8 cellular contexts compared by ENCODE assay signal in genomic region chr17:43905985-43906852, GRCh38. TPM values are rescaled to one million over a fixed set of nuclear protein-coding genes. Genes with fewer than 3 reads are reported as not detected.
A peak's percentile ranks its signal among the peaks of the same experiment; 100 is the strongest.
DNase-seq lines count a peak whose midpoint lies in the region; ATAC-seq and TF ChIP-seq lines count a peak whose summit lies in the region.

No MANE protein-coding gene starts in this region.

- H3K9me3 ChIP-seq in heart right ventricle = no peaks in the 10 kb centered on the region

- H3K4me1 Mint-ChIP-seq in osteocyte (ENCODE audit: unreplicated experiment) = peaks cover 18% of the 10 kb centered on the region

- H3K4me3 ChIP-seq in heart right ventricle = peak overlapping the region; percentile 61 to 95 (median 83)

- intact Hi-C loops in heart right ventricle (cut with DNase I) = no loop called here

- peaks cover 0 to 52% (median 0%) of the 10 kb centered on the region in 7 donors for H3K27me3 ChIP-seq in heart right ventricle

- H3K27me3 Mint-ChIP-seq in osteocyte (ENCODE audit: unreplicated experiment) = peaks cover 6% of the 10 kb centered on the region

- ATAC-seq in heart right ventricle (peak; percentile 69 to 87 (median 82)), GM18519 (IDR thresholded peaks at IDR 0.05; ENCODE audit: low FRiP score, unreplicated experiment) (no peak), GM18502 (IDR thresholded peaks at IDR 0.05; ENCODE audit: poor library complexity, unreplicated experiment) (no peak), HG02973 (IDR thresholded peaks at IDR 0.05; ENCODE audit: unreplicated experiment) (no peak)

- peak overlapping the region; percentile 65 for H3K27ac Mint-ChIP-seq in osteocyte (ENCODE audit: unreplicated experiment)

- H3K36me3 ChIP-seq in heart right ventricle = peaks cover 0 to 9% (median 0%) of the 10 kb centered on the region in 9 donors

- DNase-seq in ELF-1 (ENCODE audit: low read depth, low spot score) (peak; percentile 87), NCI-H510A (lab: John Stamatoyannopoulos, UW) (peak; percentile 61), amniotic epithelial cell (ENCODE audit: low read depth) (peak; percentile 71), heart right ventricle (peak; percentile 69 to 83), osteocyte (ENCODE audit: extremely low spot score, unreplicated experiment) (no peak)

- no peaks in the 10 kb centered on the region for H3K9me3 Mint-ChIP-seq in osteocyte (ENCODE audit: unreplicated experiment)

- TF ChIP-seq CTCF in heart right ventricle (IDR thresholded peaks at IDR 0.05) (no peak), osteocyte (IDR thresholded peaks at IDR 0.05) (no peak)

- H3K4me3 Mint-ChIP-seq in osteocyte (ENCODE audit: unreplicated experiment) = peak overlapping the region; percentile 79

- H3K27ac ChIP-seq in heart right ventricle = peak overlapping the region in 7 of 10 donors; percentile 38 to 89 (median 85)

- peaks cover 2% of the 10 kb centered on the region for H3K36me3 Mint-ChIP-seq in osteocyte (ENCODE audit: unreplicated experiment)

- H3K4me1 ChIP-seq in heart right ventricle = peaks cover 3 to 34% (median 27%) of the 10 kb centered on the region in 9 donors

- 4 to 6% methylated on average over 37 of the region's 37 CpGs for WGBS in heart right ventricle, 2 donors

RNA-seq across cellular contexts. Expression of gene MPP2, which starts 1.1 kb away (rescaled TPM):
- 10 to 100 TPM in 8 of 10 donors, 1 to 10 TPM in 2; 9.1 to 20.7 (median 14.1) TPM for total RNA-seq in heart right ventricle
- polyA plus RNA-seq in heart right ventricle = 1 to 10 TPM; 5.0 to 5.4 TPM
- total RNA-seq in osteocyte = 3.5 and 4.4 TPM in 2 replicates

RNA-seq across cellular contexts. Expression of gene PPY, which starts 36.1 kb away (rescaled TPM):
- total RNA-seq in heart right ventricle (not detected), osteocyte (not detected in 2 replicates)
- polyA plus RNA-seq in heart right ventricle = not detected

RNA-seq across cellular contexts. Expression of gene PYY, which starts 47.5 kb away (rescaled TPM):
- total RNA-seq in heart right ventricle (not detected), osteocyte (not detected in 2 replicates)
- polyA plus RNA-seq in heart right ventricle = under 1 TPM in 1 of 2 donors, not detected in 1; 0.06 TPM

RNA-seq across cellular contexts. Expression of gene CD300LG, which starts 59.2 kb away (rescaled TPM):
- total RNA-seq in heart right ventricle (10 to 100 TPM in 7 of 10 donors, 1 to 10 TPM in 3; 3.8 to 70.9 (median 12.7) TPM), osteocyte (not detected in 2 replicates)
- polyA plus RNA-seq in heart right ventricle = 10 to 100 TPM; 30.0 to 34.3 TPM

Comparison
In these comparisons a context has a peak if more than half of its experiments do, and no peak if none do; other contexts are left out.
1. ATAC-seq: peak in heart right ventricle (8 of 8); none in GM18519 (single experiment), GM18502 (single experiment) and HG02973 (single experiment).